In the genomic region with DNA sequence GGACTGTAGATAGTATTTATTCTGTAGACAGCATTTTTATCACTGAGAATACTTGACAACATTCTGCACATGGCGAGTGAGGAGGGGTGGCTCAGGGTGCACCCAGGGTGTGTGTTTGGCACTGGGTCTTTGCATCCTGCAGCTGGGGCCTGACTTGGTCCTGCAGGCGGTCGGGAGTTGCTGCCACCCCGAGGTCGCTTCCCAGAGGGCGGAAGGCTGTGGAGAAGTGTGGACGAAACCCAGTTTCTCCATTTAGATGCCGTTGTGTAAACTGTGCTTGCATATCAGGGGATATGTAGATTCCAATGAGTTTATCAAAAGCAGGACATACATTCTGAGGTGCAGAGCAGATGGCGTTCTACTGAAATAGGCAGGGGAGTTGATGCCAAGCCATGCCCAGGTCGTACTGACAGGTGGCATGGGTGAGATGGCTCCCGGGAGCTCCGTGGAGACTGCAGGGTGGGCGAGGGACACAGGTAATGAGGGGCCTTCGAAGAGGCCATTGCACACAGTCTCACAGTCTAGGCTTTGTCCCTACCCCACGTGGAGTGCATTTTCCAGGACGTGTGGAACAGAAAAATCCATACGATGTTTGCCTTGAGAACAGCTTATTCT, we compare ENCODE assay signal across 16 cellular contexts.
DNase-seq lines count a peak whose midpoint lies in the region; ATAC-seq, FAIRE-seq and TF ChIP-seq lines count a peak whose summit lies in the region.
"Had no signal": no experiment of that assay in that cellular context is flagged by ENCODE, and none has a peak within 500 bp of the region (broad histone marks: within the 10 kb centered on the region; RNA-seq: fewer than 3 reads in every experiment).

No MANE protein-coding gene starts in this region.

- H3K23ac ChIP-seq in H9 (ENCODE audit: insufficient read length, low read depth, low read length) = no peak overlapping the region

- H3K9ac ChIP-seq in H9 (ENCODE audit: extremely low read depth, insufficient read length, low read length) = no peak overlapping the region
- H3K9ac ChIP-seq: BLaER1, GM23248 had no signal

- H3K4me3 Mint-ChIP-seq in H9 = no peak overlapping the region
- H3K4me3 Mint-ChIP-seq: CD8-positive, alpha-beta memory T cell had no signal

- H3K27ac ChIP-seq in H9 (ENCODE audit: insufficient read length, low read depth, low read length) (no peak overlapping the region), small intestine (ENCODE audit: low read depth in 1 of 2, low read length in 1 of 2) (no peak overlapping the region)
- H3K27ac ChIP-seq: BLaER1, GM23248 had no signal

- no peak overlapping the region for H2AFZ ChIP-seq in H9 (ENCODE audit: low read length)
- H2AFZ ChIP-seq: GM23248 had no signal

- H2BK15ac ChIP-seq in H9 (ENCODE audit: low read depth, low read length) = no peak overlapping the region

- H4K8ac ChIP-seq in H9 (replicated peaks; ENCODE audit: insufficient read length, low read depth, low read length) = no peak overlapping the region

- H3K79me2 ChIP-seq in H9 (ENCODE audit: insufficient read depth, low read length) = no peaks in the 10 kb centered on the region

- H3K27me3 Mint-ChIP-seq in H9 (ENCODE audit: low read depth) = peaks cover 68% of the 10 kb centered on the region
- H3K27me3 Mint-ChIP-seq: CD8-positive, alpha-beta memory T cell had no signal

- H2AK5ac ChIP-seq in H9 (ENCODE audit: insufficient read length, low read length) = no peak overlapping the region

- peaks cover 21 to 22% of the 10 kb centered on the region in 2 experiments for H3K4me1 Mint-ChIP-seq in H9

- H3K9me3 ChIP-seq in H9 (ENCODE audit: control insufficient read depth, low read depth, low read length) (no peaks in the 10 kb centered on the region), small intestine (ENCODE audit: control insufficient read depth, low read depth) (no peaks in the 10 kb centered on the region)

- no peak overlapping the region for H3K4me3 ChIP-seq in small intestine (ENCODE audit: low read depth in 1 of 2, low read length in 2 of 2)
- H3K4me3 ChIP-seq: BLaER1, GM23248 had no signal

- WGBS in H9 (ENCODE audit: extremely low coverage, insufficient read length, low lambda C conversion rate) = no CpG with 5 or more reads among the region's 17 CpGs
- 76 to 88% (median 81%) methylated on average over 17 of the region's 17 CpGs for WGBS in small intestine, 3 donors

- H3K27ac Mint-ChIP-seq in H9 = no peak overlapping the region

- H2BK12ac ChIP-seq in H9 (ENCODE audit: insufficient read length, low read depth, low read length) = no peak overlapping the region

- peaks cover 9 to 12% of the 10 kb centered on the region in 2 experiments for H3K9me3 Mint-ChIP-seq in H9
- H3K9me3 Mint-ChIP-seq: CD8-positive, alpha-beta memory T cell had no signal

- H3K4ac ChIP-seq in H9 (ENCODE audit: low read depth, low read length) = no peak overlapping the region

- no peak overlapping the region for H2BK5ac ChIP-seq in H9 (ENCODE audit: insufficient read length, low read length)

- peak; percentile 18 for DNase-seq in activated CD4-positive, CD25-positive, alpha-beta regulatory T cell treated with anti-CD3 and anti-CD28 coated beads, Interleukin-2, amount 50 U/mL, for 72 hours
- DNase-seq in activated CD4-positive, CD25-positive, alpha-beta regulatory T cell (lab: John Stamatoyannopoulos, UW) = no peak
- peak; percentile 13 for DNase-seq in H9
- peak; percentile 33 for DNase-seq in left lobe of liver (ENCODE audit: low spot score)
- DNase-seq in posterior vena cava (ENCODE audit: low spot score) = peak; percentile 58
- no peak for DNase-seq in small intestine
- DNase-seq in COLO829 (ENCODE audit: low spot score) = no peak
- DNase-seq: 8988T; AML-193; CD8-positive, alpha-beta memory T cell; DMS53; GM23248; H7 had no signal

- H4K5ac ChIP-seq in H9 (ENCODE audit: insufficient read length, low read depth, low read length) = no peak overlapping the region

- peaks cover 3 to 11% (median 10%) of the 10 kb centered on the region in 3 experiments; a peak in 6 of 7 replicates for H3K36me3 Mint-ChIP-seq in H9 (ENCODE audit: insufficient read depth in 1 of 3, low read depth in 3 of 3)

- H2BK120ac ChIP-seq in H9 (ENCODE audit: low read depth, low read length, poor library complexity, severe bottlenecking) = no peak overlapping the region

- H3K36me3 ChIP-seq in small intestine (ENCODE audit: control insufficient read depth in 2 of 2, insufficient read depth in 2 of 2, low read length in 2 of 2) = no peaks in the 10 kb centered on the region

- no peak for FAIRE-seq in small intestine (lab: Jason Lieb, UNC)
- FAIRE-seq: GM18507 had no signal

- TF ChIP-seq CTCF in H9 (conservative IDR thresholded peaks at IDR 0.05) = no peak

- no peaks in the 10 kb centered on the region for H4K20me1 ChIP-seq in H9 (ENCODE audit: control insufficient read depth, insufficient read depth, insufficient read length)

- intact Hi-C loops in posterior vena cava (cut with DNase I) = no loop called here

- H2BK20ac ChIP-seq in H9 (ENCODE audit: low read depth, low read length, poor library complexity, severe bottlenecking) = no peak overlapping the region

- H3K23me2 ChIP-seq in H9 (ENCODE audit: insufficient read length, low read depth, low read length, poor library complexity, severe bottlenecking) = peaks cover 2% of the 10 kb centered on the region

- ATAC-seq in left lobe of liver (no peak), HG03378 (IDR thresholded peaks at IDR 0.05; ENCODE audit: unreplicated experiment) (no peak)

- H4K91ac ChIP-seq in H9 (ENCODE audit: insufficient read length, low read depth, low read length) = no peak overlapping the region

- H3K18ac ChIP-seq in H9 (ENCODE audit: insufficient read length, low read depth, low read length) = no peak overlapping the region

- H3K79me1 ChIP-seq in H9 (ENCODE audit: insufficient read depth, low read depth, low read length, poor library complexity, severe bottlenecking) = no peaks in the 10 kb centered on the region

- H3T11ph ChIP-seq in H9 (ENCODE audit: low read length) = no peak overlapping the region

- H3K27me3 ChIP-seq in H9 (ENCODE audit: insufficient read depth, low read length) (peaks cover 11% of the 10 kb centered on the region; the same call in 1 of the 2 replicates), small intestine (ENCODE audit: control insufficient read depth in 2 of 2, insufficient read depth in 2 of 2, low read length in 2 of 2) (no peaks in the 10 kb centered on the region)
- H3K27me3 ChIP-seq: BLaER1 had no signal

- no peak overlapping the region for H3K4me2 ChIP-seq in H9 (ENCODE audit: insufficient read depth, insufficient read length, low read length)
- H3K4me2 ChIP-seq: BLaER1 had no signal

- no peak overlapping the region for H3K56ac ChIP-seq in H9 (ENCODE audit: insufficient read length, low read depth, low read length)

- no peak overlapping the region for H3K14ac ChIP-seq in H9 (ENCODE audit: insufficient read depth, low read length)

- peaks cover 4% of the 10 kb centered on the region; the same call in 1 of the 2 replicates for H3K4me1 ChIP-seq in H9 (ENCODE audit: insufficient read depth, low read length)
- no peaks in the 10 kb centered on the region for H3K4me1 ChIP-seq in small intestine (ENCODE audit: control insufficient read depth in 2 of 2, insufficient read depth in 1 of 2, low read depth in 1 of 2, low read length in 1 of 2)

Comparison
In these comparisons a context has a peak if more than half of its experiments do, and no peak if none do; other contexts are left out.
1. DNase-seq: peak in activated CD4-positive, CD25-positive, alpha-beta regulatory T cell treated with anti-CD3 and anti-CD28 coated beads, Interleukin-2, amount 50 U/mL, for 72 hours (single experiment), H9 (single experiment), left lobe of liver (single experiment) and posterior vena cava (single experiment); none in activated CD4-positive, CD25-positive, alpha-beta regulatory T cell (0 of 4), small intestine (single experiment) and COLO829 (single experiment).